Comparison of ENCODE assay signal across 9 cellular contexts in the genomic region with DNA sequence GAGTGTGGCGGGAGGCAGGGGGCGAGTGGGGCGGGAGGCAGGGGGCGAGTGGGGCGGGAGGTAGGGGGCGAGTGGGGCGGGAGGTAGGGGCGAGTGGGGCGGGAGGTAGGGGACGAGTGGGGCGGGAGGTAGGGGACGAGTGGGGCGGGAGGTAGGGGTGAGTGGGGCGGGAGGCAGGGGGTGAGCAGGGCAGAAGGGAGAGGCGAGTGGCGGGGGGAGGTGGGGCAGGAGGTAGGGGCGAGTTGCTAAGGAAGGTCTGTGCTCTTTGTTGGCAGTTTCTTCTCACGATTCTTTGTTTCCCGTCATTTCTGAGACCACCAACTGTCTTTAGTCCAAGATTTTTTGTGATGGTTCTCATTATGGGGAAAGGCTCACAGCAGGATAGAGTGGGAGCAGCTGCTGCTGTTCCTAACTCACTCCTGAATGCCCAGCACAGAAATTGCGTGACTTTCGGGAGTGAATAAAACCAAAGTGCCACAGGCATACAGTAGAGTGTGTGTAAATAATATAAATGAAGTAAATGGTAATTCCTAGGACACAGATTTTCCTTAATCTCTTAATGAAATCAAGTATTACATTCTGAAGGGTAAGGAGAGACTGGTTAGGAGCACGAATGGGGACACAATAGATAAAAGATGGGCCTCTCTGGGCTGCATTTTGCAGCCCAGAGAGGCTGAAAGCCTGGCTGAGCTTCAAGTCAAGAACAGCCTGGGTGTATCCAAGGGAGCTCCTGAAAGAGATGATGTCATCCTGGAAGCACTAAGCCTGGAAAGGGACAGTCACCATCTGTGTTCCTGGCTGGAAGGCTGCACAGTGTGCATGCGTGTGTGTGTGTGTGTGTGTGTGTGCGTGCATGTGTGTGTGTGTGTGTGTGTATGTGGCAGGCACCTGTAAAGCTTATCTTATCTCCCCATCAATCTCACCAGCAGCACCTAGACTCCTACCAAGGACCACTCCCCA. TPM values are rescaled to one million over a fixed set of nuclear protein-coding genes. Genes with fewer than 3 reads are reported as not detected.
A peak's percentile ranks its signal among the peaks of the same experiment; 100 is the strongest.
DNase-seq lines count a peak whose midpoint lies in the region; ATAC-seq and TF ChIP-seq lines count a peak whose summit lies in the region.
"Had no signal": no experiment of that assay in that cellular context is flagged by ENCODE, and none has a peak within 500 bp of the region (broad histone marks: within the 10 kb centered on the region; RNA-seq: fewer than 3 reads in every experiment).

No MANE protein-coding gene starts in this region.

- H3K4me1 Mint-ChIP-seq in brain: peaks cover 46% of the 10 kb centered on the region

- no peak for TF ChIP-seq CTCF in brain (conservative IDR thresholded peaks at IDR 0.05)
- TF ChIP-seq CTCF in GM10248 (IDR thresholded peaks at IDR 0.05; ENCODE audit: control extremely low read depth, extremely low read depth, low read depth, missing control alignments): no peak

- CTCF ChIA-PET in GM10248 (lab: Yijun Ruan, JAX): interaction anchor here (1.4 to 5.9 kb wide), 2 partner anchors 9 to 26 kb away, joined by 4 to 34 read pairs; no protein-coding TSS in a partner anchor

- peaks cover 69% of the 10 kb centered on the region for H3K36me3 Mint-ChIP-seq in brain

- peak; percentile 30 for ATAC-seq in left lobe of liver
- ATAC-seq in GM18502 (IDR thresholded peaks at IDR 0.05; ENCODE audit: poor library complexity, unreplicated experiment): no peak
- ATAC-seq in GM19463 (IDR thresholded peaks at IDR 0.05; ENCODE audit: unreplicated experiment): no peak

- H3K27me3 Mint-ChIP-seq in brain: no peaks in the 10 kb centered on the region

- DNase-seq in ACHN (peak; percentile 29), LHCN-M2 (ENCODE audit: low read depth) (peak; percentile 50), left lobe of liver (ENCODE audit: low spot score) (no peak), activated T-cell treated with anti-CD3 and anti-CD28 coated beads for 4 hours (no peak), GM10248 (ENCODE audit: extremely low spot score) (no peak)
- DNase-seq: DND-41 had no signal

- POLR2A ChIA-PET in GM10248 (lab: Yijun Ruan, JAX): no interaction called here

- H3K27ac Mint-ChIP-seq in brain: peak overlapping the region; percentile 92 to 99 (median 97)

- in situ Hi-C loops in ACHN (cut with HindIII; ENCODE audit: low pct_ligation_motif_present, low pct_unique_long_range_greater_than_20kb, low sequenced_read_pairs): no loop called here

- peak overlapping the region in 4 of 5 experiments; percentile 41 to 65 (median 52) for H3K4me3 Mint-ChIP-seq in brain

- H3K9me3 Mint-ChIP-seq in brain: no peaks in the 10 kb centered on the region

RNA-seq across cellular contexts. Expression of a gene that starts 44.5 kb away (rescaled TPM):
- total RNA-seq in LHCN-M2 (2014; rRNA removed) (12.2 and 12.5 TPM in 2 replicates), left lobe of liver (6.8 TPM)
- polyA plus RNA-seq in LHCN-M2 (2012): 10.0 TPM
- 22.2 TPM for polyA plus RNA-seq in brain (ENCODE audit: insufficient read depth, low read depth, low replicate concordance)

Comparison
In these comparisons a context has a peak if more than half of its experiments do, and no peak if none do; other contexts are left out.
1. DNase-seq: peak in ACHN (single experiment) and LHCN-M2 (single experiment); none in left lobe of liver (single experiment), activated T-cell treated with anti-CD3 and anti-CD28 coated beads for 4 hours (single experiment) and GM10248 (single experiment).